9 cellular contexts compared by ENCODE assay signal in genomic region chr4:110515676-110516075, GRCh38. TPM values are rescaled to one million over a fixed set of nuclear protein-coding genes. Genes with fewer than 3 reads are reported as not detected.
DNase-seq lines count a peak whose midpoint lies in the region; ATAC-seq and TF ChIP-seq lines count a peak whose summit lies in the region.
"Had no signal": no experiment of that assay in that cellular context is flagged by ENCODE, and none has a peak within 500 bp of the region (broad histone marks: within the 10 kb centered on the region; RNA-seq: fewer than 3 reads in every experiment).

No MANE protein-coding gene starts in this region.

- H3K27me3 ChIP-seq in RWPE2 (ENCODE audit: insufficient read depth, poor library complexity, severe bottlenecking) (no peaks in the 10 kb centered on the region), transverse colon (no peaks in the 10 kb centered on the region)
- H3K27me3 ChIP-seq: brain microvascular endothelial cell had no signal

- peak overlapping the region; percentile 38 for H3K4me3 ChIP-seq in RWPE2 (ENCODE audit: severe bottlenecking)
- peak overlapping the region; percentile 47 for H3K4me3 ChIP-seq in fibroblast of pulmonary artery (replicated peaks; ENCODE audit: low read depth, low read length)
- H3K4me3 ChIP-seq in transverse colon = peak overlapping the region; percentile 25 to 52 (median 41)

- H3K4me1 ChIP-seq in RWPE2 (ENCODE audit: insufficient read depth, poor library complexity, severe bottlenecking) = no peaks in the 10 kb centered on the region
- peaks cover 0 to 10% (median 1%) of the 10 kb centered on the region in 4 donors for H3K4me1 ChIP-seq in transverse colon

- no peak for TF ChIP-seq POLR2A in transverse colon (IDR thresholded peaks at IDR 0.05)

- no peaks in the 10 kb centered on the region for H3K27me3 Mint-ChIP-seq in activated naive CD4-positive, alpha-beta T cell treated with anti-CD3 and anti-CD28 coated beads, Interleukin-2, amount 50 U/mL, for 24 hours

- peak overlapping the region; percentile 93 for H3K4me3 Mint-ChIP-seq in activated naive CD4-positive, alpha-beta T cell treated with anti-CD3 and anti-CD28 coated beads, Interleukin-2, amount 50 U/mL, for 24 hours

- TF ChIP-seq CTCF in RWPE2 (IDR thresholded peaks at IDR 0.05; ENCODE audit: poor library complexity, severe bottlenecking) (no peak), fibroblast of pulmonary artery (IDR thresholded peaks at IDR 0.05; ENCODE audit: low read length, missing control alignments) (no peak), transverse colon (IDR thresholded peaks at IDR 0.05) (no peak), GM13977 (IDR thresholded peaks at IDR 0.05; ENCODE audit: extremely low read depth, insufficient read depth, missing control alignments) (no peak)

- no peak overlapping the region for H3K27ac Mint-ChIP-seq in activated naive CD4-positive, alpha-beta T cell treated with anti-CD3 and anti-CD28 coated beads, Interleukin-2, amount 50 U/mL, for 24 hours

- H3K27ac ChIP-seq in RWPE2 (ENCODE audit: poor library complexity, severe bottlenecking) (no peak overlapping the region), transverse colon (peak overlapping the region; percentile 27 to 73 (median 53))
- H3K27ac ChIP-seq: brain microvascular endothelial cell had no signal

- no peaks in the 10 kb centered on the region for H3K36me3 ChIP-seq in RWPE2 (ENCODE audit: low read depth)
- no peaks in the 10 kb centered on the region for H3K36me3 ChIP-seq in transverse colon
- H3K36me3 ChIP-seq: brain microvascular endothelial cell had no signal

- WGBS in transverse colon (ENCODE audit: low coverage in 1 of 2), 2 donors = 48 to 53% methylated on average over 5 of the region's 5 CpGs

- in situ Hi-C loops in transverse colon (cut with MboI; ENCODE audit: low pct_ligation_motif_present in 1 of 4, low pct_unique_long_range_greater_than_20kb in 1 of 4, low sequenced_read_pairs in 3 of 4) = loop anchor here (5.0 to 25.0 kb wide), 5 partner anchors 178 to 1103 kb away; no protein-coding TSS in a partner anchor
- in situ Hi-C loops in GM13977 (cut with MboI; ENCODE audit: low pct_unique_long_range_greater_than_20kb, low sequenced_read_pairs, unreplicated experiment) = loop anchor here (5.0 to 25.0 kb wide), 3 partner anchors 303 to 1078 kb away; partner anchors contain the start of gene SEC24B

- H3K9me3 ChIP-seq in RWPE2 (ENCODE audit: severe bottlenecking) = no peaks in the 10 kb centered on the region
- no peaks in the 10 kb centered on the region for H3K9me3 ChIP-seq in transverse colon

- no peak for DNase-seq in activated naive CD4-positive, alpha-beta T cell treated with Interleukin-2 at 50 U/mL for 16 hours
- DNase-seq in RWPE2 (ENCODE audit: low spot score) = no peak
- no peak for DNase-seq in fibroblast of pulmonary artery (ENCODE audit: low read depth)
- DNase-seq in transverse colon = no peak
- no peak for DNase-seq in GM13977 (ENCODE audit: low spot score)

- ATAC-seq in RWPE2 (ENCODE audit: low read depth) = peak; percentile 62
- no peak for ATAC-seq in HG03457 (IDR thresholded peaks at IDR 0.05; ENCODE audit: unreplicated experiment)
- no peak for ATAC-seq in HG02938 (IDR thresholded peaks at IDR 0.05; ENCODE audit: unreplicated experiment)

- intact Hi-C loops in transverse colon (cut with DNase I; ENCODE audit: low total_unique reads) = loop anchor here (5.0 kb wide), 1 partner anchor 518 kb away; no protein-coding TSS in a partner anchor

- no peak for TF ChIP-seq EP300 in transverse colon (IDR thresholded peaks at IDR 0.05; ENCODE audit: low read depth)

- no peaks in the 10 kb centered on the region for H3K9me3 Mint-ChIP-seq in activated naive CD4-positive, alpha-beta T cell treated with anti-CD3 and anti-CD28 coated beads, Interleukin-2, amount 50 U/mL, for 24 hours

- no peaks in the 10 kb centered on the region for H3K36me3 Mint-ChIP-seq in activated naive CD4-positive, alpha-beta T cell treated with anti-CD3 and anti-CD28 coated beads, Interleukin-2, amount 50 U/mL, for 24 hours

- H3K4me1 Mint-ChIP-seq in activated naive CD4-positive, alpha-beta T cell treated with anti-CD3 and anti-CD28 coated beads, Interleukin-2, amount 50 U/mL, for 24 hours = peaks cover 17% of the 10 kb centered on the region

RNA-seq across cellular contexts. Expression of gene ENPEP, which starts 39.7 kb away (rescaled TPM):
- total RNA-seq in transverse colon = 1 to 10 TPM in 3 of 4 donors, under 1 TPM in 1; 0.80 to 6.2 (median 1.5) TPM
